In genomic region chr12:43210437-43211197, GRCh38 we compare ENCODE assay signal across 8 cellular contexts.
DNase-seq lines count a peak whose midpoint lies in the region; ATAC-seq, FAIRE-seq and TF ChIP-seq lines count a peak whose summit lies in the region.

No MANE protein-coding gene starts in this region.

- TF ChIP-seq CTCF in AG10803 (conservative IDR thresholded peaks at IDR 0.05; ENCODE audit: low read length) (no peak), WTC11 (IDR thresholded peaks at IDR 0.05) (no peak), esophagus muscularis mucosa (IDR thresholded peaks at IDR 0.05) (no peak)

- POLR2A ChIA-PET in WTC11 (lab: Charles Lee): no interaction called here

- CTCF ChIA-PET in WTC11 (lab: Charles Lee): interaction anchor here (0.6 to 0.8 kb wide), 2 partner anchors 100 to 128 kb away, joined by 3 to 8 read pairs; no protein-coding TSS in a partner anchor

- no peaks in the 10 kb centered on the region for H3K27me3 ChIP-seq in esophagus muscularis mucosa

- peaks cover 3% of the 10 kb centered on the region; the same call in 1 of the 2 replicates for H3K4me1 Mint-ChIP-seq in WTC11

- H3K27ac Mint-ChIP-seq in WTC11: no peak overlapping the region

- H3K36me3 ChIP-seq in esophagus muscularis mucosa: no peaks in the 10 kb centered on the region

- FAIRE-seq in endometrium (lab: Jason Lieb, UNC): peak; percentile 96

- H3K9me3 ChIP-seq in esophagus muscularis mucosa: no peaks in the 10 kb centered on the region

- H3K36me3 Mint-ChIP-seq in WTC11: no peaks in the 10 kb centered on the region

- H3K27me3 Mint-ChIP-seq in WTC11 (ENCODE audit: low read depth): no peaks in the 10 kb centered on the region

- H3K9me3 Mint-ChIP-seq in WTC11: no peaks in the 10 kb centered on the region

- DNase-seq in AG10803 (ENCODE audit: low read depth) (peak; percentile 3), WTC11 (ENCODE audit: low spot score) (no peak), esophagus muscularis mucosa (ENCODE audit: extremely low spot score) (no peak), LoVo (ENCODE audit: low spot score) (no peak)
- DNase-seq in stimulated activated CD4-positive, alpha-beta T cell treated with anti-CD3 and anti-CD28 coated beads, Interleukin-15, amount 100 ng/mL, for 24 hours: no peak

- intact Hi-C loops in esophagus muscularis mucosa (cut with DNase I): no loop called here

- no peak for TF ChIP-seq EP300 in esophagus muscularis mucosa (IDR thresholded peaks at IDR 0.05)

- no peak for TF ChIP-seq POLR2A in esophagus muscularis mucosa (IDR thresholded peaks at IDR 0.05; ENCODE audit: low read depth)

- 65% methylated on average over 6 of the region's 6 CpGs for WGBS in esophagus muscularis mucosa

- no peak overlapping the region for H3K27ac ChIP-seq in esophagus muscularis mucosa (replicated peaks in 1 of 4)

- ATAC-seq in GM21367 (IDR thresholded peaks at IDR 0.05; ENCODE audit: unreplicated experiment): peak; percentile 94
- ATAC-seq in HG03565 (IDR thresholded peaks at IDR 0.05; ENCODE audit: unreplicated experiment): peak; percentile 98
- ATAC-seq in WTC11: no peak

- H3K4me3 Mint-ChIP-seq in WTC11: no peak overlapping the region

- no peak overlapping the region for H3K4me3 ChIP-seq in AG10803 (ENCODE audit: low read length)
- H3K4me3 ChIP-seq in esophagus muscularis mucosa: no peak overlapping the region

- no peaks in the 10 kb centered on the region for H3K4me1 ChIP-seq in esophagus muscularis mucosa

TF ChIP-seq in WTC11, 78 proteins besides CTCF, POLR2A, EP300 and RAD21:
- TF ChIP-seq SMAD3 (CRISPR knock-in tag; IDR thresholded peaks at IDR 0.05; ENCODE audit: borderline replicate concordance) (no peak), ZNF121 (CRISPR knock-in tag; IDR thresholded peaks at IDR 0.05) (no peak), FOXP1 (CRISPR knock-in tag; IDR thresholded peaks at IDR 0.05; ENCODE audit: borderline replicate concordance) (no peak), GABPB1 (CRISPR knock-in tag; IDR thresholded peaks at IDR 0.05) (no peak), STAT6 (CRISPR knock-in tag; conservative IDR thresholded peaks at IDR 0.05; ENCODE audit: low read depth) (no peak), IRF2 (CRISPR knock-in tag; IDR thresholded peaks at IDR 0.05; ENCODE audit: borderline replicate concordance, low read depth) (no peak), ZNF423 (CRISPR knock-in tag; IDR thresholded peaks at IDR 0.05) (no peak), EMX1 (CRISPR knock-in tag; IDR thresholded peaks at IDR 0.05) (no peak)
TF ChIP-seq in WTC11: peak in this region for 0.
